In the genomic region with DNA sequence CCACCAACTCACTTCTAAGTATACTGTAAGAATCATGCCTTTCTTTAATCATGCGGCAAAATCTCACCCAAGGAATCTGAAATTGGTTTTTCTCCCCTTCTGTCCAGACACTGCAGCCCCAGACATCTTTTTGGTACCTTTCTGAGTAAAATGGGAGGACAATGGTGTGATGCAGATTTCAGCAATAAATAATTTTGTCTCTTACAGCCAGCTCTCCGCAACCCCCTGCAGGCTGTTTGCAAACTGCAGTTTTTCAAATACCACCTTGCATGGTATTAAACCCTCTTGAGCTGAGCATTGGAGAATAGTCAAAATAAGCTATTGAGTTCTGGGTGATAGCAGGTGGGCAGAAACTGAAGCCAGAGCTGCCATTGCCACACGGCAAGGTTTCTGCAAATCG, we compare ENCODE assay signal across 9 cellular contexts. TPM values are rescaled to one million over a fixed set of nuclear protein-coding genes. Genes with fewer than 3 reads are reported as not detected.
A peak's percentile ranks its signal among the peaks of the same experiment; 100 is the strongest.
DNase-seq lines count a peak whose midpoint lies in the region; ATAC-seq and TF ChIP-seq lines count a peak whose summit lies in the region.
"Had no signal": no experiment of that assay in that cellular context is flagged by ENCODE, and none has a peak within 500 bp of the region (broad histone marks: within the 10 kb centered on the region; RNA-seq: fewer than 3 reads in every experiment).

No MANE protein-coding gene starts in this region.

- H3K9me2 ChIP-seq in DOHH2 (replicated peaks; ENCODE audit: control insufficient read depth, low read length), result no peaks in the 10 kb centered on the region
- H3K9me2 ChIP-seq in neural cell (ENCODE audit: insufficient read depth, low read length), result no peaks in the 10 kb centered on the region

- ATAC-seq in GM21390 (IDR thresholded peaks at IDR 0.05; ENCODE audit: unreplicated experiment), result no peak

- no peaks in the 10 kb centered on the region for H3K79me2 ChIP-seq in DOHH2 (ENCODE audit: control insufficient read depth, low read length)
- no peaks in the 10 kb centered on the region for H3K79me2 ChIP-seq in neural cell (replicated peaks; ENCODE audit: insufficient read depth, low read length)

- H3K27ac ChIP-seq in DOHH2 (ENCODE audit: low read depth, low read length) (no peak overlapping the region), neural cell (ENCODE audit: low read length) (no peak overlapping the region)

- no peaks in the 10 kb centered on the region for H3K36me3 ChIP-seq in DOHH2 (ENCODE audit: control insufficient read depth, low read length)
- no peaks in the 10 kb centered on the region for H3K36me3 ChIP-seq in neural cell (ENCODE audit: insufficient read depth, low read length)

- H3K27me3 ChIP-seq in DOHH2 (ENCODE audit: control insufficient read depth, low read length) (no peaks in the 10 kb centered on the region), neural cell (ENCODE audit: insufficient read depth, low read depth, low read length) (no peaks in the 10 kb centered on the region)

- no peak overlapping the region for H2AFZ ChIP-seq in neural cell (ENCODE audit: low read depth, low read length)

- TF ChIP-seq EP300 in neural cell (conservative IDR thresholded peaks at IDR 0.05; ENCODE audit: poor library complexity, severe bottlenecking), result no peak

- no peak overlapping the region for H3K4me2 ChIP-seq in DOHH2 (ENCODE audit: low read length)
- H3K4me2 ChIP-seq in neural cell (ENCODE audit: low read length), result no peak overlapping the region

- H3K4me3 ChIP-seq in DOHH2 (ENCODE audit: low read length), result no peak overlapping the region
- no peak overlapping the region for H3K4me3 ChIP-seq in neural cell (ENCODE audit: low read length)

- TF ChIP-seq CTCF in DOHH2 (IDR thresholded peaks at IDR 0.05; ENCODE audit: low read depth, low read length, poor library complexity, severe bottlenecking), result peak; percentile 54
- peak; percentile 58 for TF ChIP-seq CTCF in neural cell (IDR thresholded peaks at IDR 0.05; ENCODE audit: poor library complexity, severe bottlenecking)

- DNase-seq in NCI-H1436 treated with DMSO at 0.1 percent for 48 hours (lab: John Stamatoyannopoulos, UW) (peak; percentile 22), dedifferentiated amniotic fluid mesenchymal stem cell (ENCODE audit: extremely low spot score) (peak; percentile 41), NCI-H1930 (lab: John Stamatoyannopoulos, UW) (no peak), middle frontal gyrus (ENCODE audit: extremely low spot score, low spot score) (no peak), amniotic stem cell (lab: John Stamatoyannopoulos, UW) (no peak)
- DNase-seq: erythroblast had no signal

- H3F3A ChIP-seq in DOHH2 (ENCODE audit: control insufficient read depth, insufficient read depth), result no peaks in the 10 kb centered on the region
- H3F3A ChIP-seq in neural cell (ENCODE audit: insufficient read depth, low read length, poor library complexity, severe bottlenecking), result no peaks in the 10 kb centered on the region

- peak; percentile 36 for TF ChIP-seq RAD21 in neural cell (conservative IDR thresholded peaks at IDR 0.05)

- no peak overlapping the region for H3K9ac ChIP-seq in neural cell (ENCODE audit: low read length)

- H4K20me1 ChIP-seq in DOHH2 (ENCODE audit: control insufficient read depth, insufficient read depth, low read depth, low read length) (no peaks in the 10 kb centered on the region), neural cell (ENCODE audit: insufficient read depth) (no peaks in the 10 kb centered on the region)

- no peaks in the 10 kb centered on the region for H3K9me3 ChIP-seq in DOHH2 (ENCODE audit: control insufficient read depth, insufficient read depth, low read length)
- no peaks in the 10 kb centered on the region for H3K9me3 ChIP-seq in neural cell (ENCODE audit: low read length)

- H3K4me1 ChIP-seq in DOHH2 (ENCODE audit: control insufficient read depth, low read length), result no peaks in the 10 kb centered on the region

TF ChIP-seq in neural cell, 6 proteins besides CTCF, POLR2A, EP300 and RAD21:
- TF ChIP-seq SMC3 (conservative IDR thresholded peaks at IDR 0.05; ENCODE audit: poor library complexity), result peak; percentile 14
- TF ChIP-seq TAF1 (IDR thresholded peaks at IDR 0.05; ENCODE audit: low read depth), result no peak

RNA-seq across cellular contexts. Expression of a gene that starts 32.2 kb away (rescaled TPM):
- polyA plus RNA-seq in neural cell, result 0.90 and 1.1 TPM in 2 replicates
- polyA minus RNA-seq in neural cell, result 0.93 and 1.2 TPM in 2 replicates

Comparison
In these comparisons a context has a peak if more than half of its experiments do, and no peak if none do; other contexts are left out.
1. DNase-seq: peak in NCI-H1436 treated with DMSO at 0.1 percent for 48 hours (single experiment) and dedifferentiated amniotic fluid mesenchymal stem cell (single experiment); none in NCI-H1930 (0 of 2), middle frontal gyrus (single experiment) and amniotic stem cell (single experiment).